ENCODE assay signal across 26 cellular contexts in the genomic region with DNA sequence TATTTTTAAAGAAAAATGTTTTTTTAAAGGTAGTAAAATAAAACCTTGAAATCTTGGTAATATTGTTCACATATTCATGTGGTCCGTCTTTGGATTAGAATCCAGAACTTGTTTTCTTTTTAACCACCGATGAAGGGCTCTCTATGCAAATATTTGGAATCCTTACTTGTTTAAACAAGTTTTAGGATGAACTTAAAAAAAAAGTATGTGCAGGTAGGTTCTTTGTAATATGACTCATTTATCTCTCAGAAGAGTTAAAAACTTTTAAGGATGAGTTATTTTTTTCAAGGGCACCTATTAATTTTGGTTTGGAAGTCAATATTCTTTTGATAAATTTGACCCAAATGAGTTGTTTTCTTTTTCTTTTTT. TPM values are rescaled to one million over a fixed set of nuclear protein-coding genes. Genes with fewer than 3 reads are reported as not detected.
DNase-seq lines count a peak whose midpoint lies in the region; TF ChIP-seq lines count a peak whose summit lies in the region.
"Had no signal": no experiment of that assay in that cellular context is flagged by ENCODE, and none has a peak within 500 bp of the region (broad histone marks: within the 10 kb centered on the region; RNA-seq: fewer than 3 reads in every experiment).

No MANE protein-coding gene starts in this region.

- H2AK5ac ChIP-seq in mesendoderm (ENCODE audit: low read length): no peak overlapping the region

- no peak overlapping the region for H3K18ac ChIP-seq in mesendoderm (ENCODE audit: low read length)

- peaks cover 0 to 48% (median 0%) of the 10 kb centered on the region in 4 donors for H3K27me3 ChIP-seq in esophagus squamous epithelium
- no peaks in the 10 kb centered on the region for H3K27me3 ChIP-seq in smooth muscle cell (ENCODE audit: low read depth)
- H3K27me3 ChIP-seq in mesendoderm (ENCODE audit: insufficient read depth, low read length, poor library complexity): no peaks in the 10 kb centered on the region
- H3K27me3 ChIP-seq: ascending aorta, colonic mucosa had no signal

- no peak overlapping the region for H2BK120ac ChIP-seq in mesendoderm (ENCODE audit: low read depth, low read length)

- H3K56ac ChIP-seq in mesendoderm (ENCODE audit: low read length): no peak overlapping the region

- H3K9me3 ChIP-seq in esophagus squamous epithelium (no peaks in the 10 kb centered on the region), smooth muscle cell (replicated peaks; ENCODE audit: low read depth) (no peaks in the 10 kb centered on the region)
- H3K9me3 ChIP-seq: ascending aorta, colonic mucosa, lower lobe of right lung, prostate gland, sigmoid colon had no signal

- TF ChIP-seq POLR2A in esophagus squamous epithelium (IDR thresholded peaks at IDR 0.05): no peak

- no peak overlapping the region for H2BK15ac ChIP-seq in mesendoderm (replicated peaks; ENCODE audit: low read depth)

- H3K4ac ChIP-seq in mesendoderm (ENCODE audit: low read depth, low read length): no peak overlapping the region

- H3K4me3 ChIP-seq in esophagus squamous epithelium: no peak overlapping the region
- H3K4me3 ChIP-seq in smooth muscle cell: no peak overlapping the region
- no peak overlapping the region for H3K4me3 ChIP-seq in mesendoderm (ENCODE audit: low read length)
- H3K4me3 ChIP-seq: ascending aorta, colonic mucosa, lower lobe of right lung, prostate gland, sigmoid colon had no signal

- DNase-seq in NCI-H146 (lab: John Stamatoyannopoulos, UW) (peak; percentile 8), NCI-H69 (lab: John Stamatoyannopoulos, UW) (peak; percentile 83), esophagus squamous epithelium (lab: John Stamatoyannopoulos, UW) (no peak), smooth muscle cell (lab: John Stamatoyannopoulos, UW; ENCODE audit: unreplicated experiment) (no peak), mesendoderm (no peak), activated T-cell treated with anti-CD3 and anti-CD28 coated beads for 4 hours (no peak), NCI-H2227 (lab: John Stamatoyannopoulos, UW; ENCODE audit: unreplicated experiment) (no peak)
- DNase-seq: activated CD4-positive, alpha-beta T cell treated with anti-CD3 and anti-CD28 coated beads, Interleukin-2, amount 10 ng/mL, durations not matched to agents 7 days and 5 days; activated gamma-delta T cell; activated T-cell treated with anti-CD3 and anti-CD28 coated beads, Interleukin-2, amount 50 U/mL, for 1 hour; C1 segment of cervical spinal cord; colonic mucosa; COR-L47; DMS79; effector CD8-positive, alpha-beta T cell; HCEC 1CT; lower lobe of right lung; natural killer cell; NCI-H1417 treated with DMSO at 0.1 percent for 48 hours; nucleus accumbens; sigmoid colon; stimulated activated CD4-positive, alpha-beta T cell treated with anti-CD3 and anti-CD28 coated beads, Interleukin-4, amount 100 ng/mL, for 24 hours; T-cell; WERI-Rb-1 had no signal

- H4K20me1 ChIP-seq in smooth muscle cell (ENCODE audit: low read depth): peaks cover 95% of the 10 kb centered on the region

- no peak overlapping the region for H4K5ac ChIP-seq in mesendoderm (ENCODE audit: low read length)

- H3K9ac ChIP-seq in smooth muscle cell (ENCODE audit: low read depth) (no peak overlapping the region), mesendoderm (ENCODE audit: low read length) (no peak overlapping the region)

- H3K36me3 ChIP-seq in esophagus squamous epithelium (peaks cover 0 to 39% (median under 1%) of the 10 kb centered on the region in 3 donors), smooth muscle cell (ENCODE audit: low read depth) (no peaks in the 10 kb centered on the region), mesendoderm (ENCODE audit: control insufficient read depth, insufficient read depth, low read length) (no peaks in the 10 kb centered on the region)
- H3K36me3 ChIP-seq: ascending aorta, colonic mucosa, lower lobe of right lung, prostate gland, sigmoid colon, WERI-Rb-1 had no signal

- H3K4me1 ChIP-seq in esophagus squamous epithelium: peaks cover 0 to 90% (median 12%) of the 10 kb centered on the region in 3 donors
- H3K4me1 ChIP-seq in smooth muscle cell (ENCODE audit: low read depth): peaks cover 17% of the 10 kb centered on the region
- peaks cover 8% of the 10 kb centered on the region for H3K4me1 ChIP-seq in mesendoderm (ENCODE audit: control insufficient read depth, low read depth, low read length)
- H3K4me1 ChIP-seq: ascending aorta, colonic mucosa, lower lobe of right lung, sigmoid colon had no signal

- peaks cover 12% of the 10 kb centered on the region for H3K79me1 ChIP-seq in mesendoderm (ENCODE audit: low read length)

- no peak overlapping the region for H2BK5ac ChIP-seq in mesendoderm (ENCODE audit: low read length)

- no peak for TF ChIP-seq CTCF in esophagus squamous epithelium (IDR thresholded peaks at IDR 0.05)
- TF ChIP-seq CTCF in smooth muscle cell (IDR thresholded peaks at IDR 0.05; ENCODE audit: borderline replicate concordance, insufficient read depth, poor library complexity, severe bottlenecking): no peak

- 33 to 44% methylated on average over 2 of the region's 2 CpGs for WGBS in esophagus squamous epithelium, 2 donors
- WGBS in smooth muscle cell (ENCODE audit: low lambda C conversion rate): 75% methylated on average over 2 of the region's 2 CpGs
- no CpG with 5 or more reads among the region's 2 CpGs for WGBS in mesendoderm (ENCODE audit: extremely low coverage, insufficient coverage, low lambda C conversion rate)

- H3K27ac ChIP-seq in esophagus squamous epithelium (peak overlapping the region in 3 of 4 donors; percentile 96 to 100 (median 98)), smooth muscle cell (ENCODE audit: low read depth) (peak overlapping the region; percentile 52), mesendoderm (ENCODE audit: low read depth, low read length) (no peak overlapping the region)
- H3K27ac ChIP-seq: ascending aorta, colonic mucosa, lower lobe of right lung, sigmoid colon, WERI-Rb-1 had no signal

- H3K4me2 ChIP-seq in smooth muscle cell (no peak overlapping the region), mesendoderm (ENCODE audit: low read length) (no peak overlapping the region)

- H3K79me2 ChIP-seq in smooth muscle cell (ENCODE audit: low read depth) (peaks cover 94% of the 10 kb centered on the region), mesendoderm (ENCODE audit: control insufficient read depth, insufficient read depth, low read length) (peaks cover 12% of the 10 kb centered on the region)

- no peak overlapping the region for H2AFZ ChIP-seq in smooth muscle cell (ENCODE audit: low read depth)

- H3K23ac ChIP-seq in mesendoderm (ENCODE audit: low read length): no peak overlapping the region

- peaks cover 3% of the 10 kb centered on the region for H3F3A ChIP-seq in smooth muscle cell (ENCODE audit: low read depth)

- intact Hi-C loops in esophagus squamous epithelium (cut with DNase I): no loop called here

- H4K8ac ChIP-seq in mesendoderm (ENCODE audit: low read depth, low read length): no peak overlapping the region

RNA-seq across cellular contexts. Expression of gene DSP, which starts 8.9 kb away (rescaled TPM):
- 1,000 to 10,000 TPM in 3 of 4 donors, 100 to 1,000 TPM in 1; 712 to 1,491 (median 1,163) TPM for total RNA-seq in esophagus squamous epithelium
- total RNA-seq in smooth muscle cell: 309 and 347 TPM in 2 replicates
- polyA plus RNA-seq in smooth muscle cell: 64.1 and 170 TPM in 2 replicates
- polyA plus RNA-seq in mesendoderm (2013, experiment 1 of 2): 19.9 TPM
- 19.4 TPM for polyA plus RNA-seq in mesendoderm (2013, experiment 2 of 2)

RNA-seq across cellular contexts. Expression of gene SNRNP48, which starts 39.6 kb away (rescaled TPM):
- total RNA-seq in esophagus squamous epithelium: 10 to 100 TPM in 1 of 4 donors, 1 to 10 TPM in 3; 5.3 to 11.6 (median 8.7) TPM
- total RNA-seq in smooth muscle cell: 11.0 and 16.6 TPM in 2 replicates
- polyA plus RNA-seq in smooth muscle cell: 3.2 and 6.5 TPM in 2 replicates
- 14.1 TPM for polyA plus RNA-seq in mesendoderm (2013, experiment 1 of 2)
- polyA plus RNA-seq in mesendoderm (2013, experiment 2 of 2): 13.7 TPM

Comparison
In these comparisons a context has a peak if more than half of its experiments do, and no peak if none do; other contexts are left out.
1. DNase-seq: peak in NCI-H146 (single experiment) and NCI-H69 (single experiment); none in esophagus squamous epithelium (single experiment), smooth muscle cell (single experiment), mesendoderm (single experiment), activated T-cell treated with anti-CD3 and anti-CD28 coated beads for 4 hours (single experiment) and NCI-H2227 (single experiment).